In the genomic region with DNA sequence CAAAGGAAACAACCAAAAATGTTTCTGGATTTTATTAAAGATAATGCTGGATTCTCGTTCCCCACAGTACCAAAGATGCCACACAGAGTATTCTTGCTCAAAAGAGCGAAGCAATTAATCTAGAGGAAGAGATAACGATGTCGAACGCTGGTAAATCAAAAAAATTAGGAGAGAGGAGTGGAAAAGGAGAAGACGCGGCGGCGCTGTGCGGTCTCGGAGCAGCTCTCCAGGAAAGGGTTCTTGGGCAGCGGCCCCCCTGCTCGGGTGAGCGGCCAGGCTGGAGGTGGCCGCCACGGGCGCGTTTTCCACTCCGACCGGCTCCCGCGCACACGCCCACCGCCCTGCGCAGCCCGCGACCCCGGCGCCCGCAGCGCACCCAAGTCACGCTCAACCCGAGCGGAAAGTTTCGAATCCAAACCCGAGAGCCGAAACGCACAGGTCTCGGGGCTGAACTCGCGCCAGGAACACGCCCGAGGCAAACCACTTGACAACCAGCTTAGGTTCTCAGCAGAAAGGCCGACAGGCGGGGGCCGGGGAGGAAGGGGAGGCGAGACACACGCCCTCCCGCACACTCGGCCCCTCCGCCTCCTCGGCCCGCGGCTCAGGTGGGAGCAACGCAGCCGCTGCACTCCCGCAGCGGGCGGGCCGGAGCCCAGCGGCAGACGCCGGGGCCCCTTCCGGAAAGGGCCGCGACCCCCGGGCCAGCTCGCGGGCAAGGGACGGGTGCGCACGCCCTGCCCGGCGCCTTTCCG, we compare ENCODE assay signal across 8 cellular contexts. TPM values are rescaled to one million over a fixed set of nuclear protein-coding genes. Genes with fewer than 3 reads are reported as not detected.
A peak's percentile ranks its signal among the peaks of the same experiment; 100 is the strongest.
DNase-seq lines count a peak whose midpoint lies in the region; ATAC-seq and TF ChIP-seq lines count a peak whose summit lies in the region.

No MANE protein-coding gene starts in this region.

- TF ChIP-seq CTCF in OCI-LY3 (IDR thresholded peaks at IDR 0.05; ENCODE audit: low read depth, low read length) (0 out of 2 replicates have a peak, but pooled peaks have one; percentile 13), fibroblast of mammary gland (conservative IDR thresholded peaks at IDR 0.05; ENCODE audit: control insufficient read depth, insufficient read depth, low read depth, low read length) (no peak), natural killer cell (IDR thresholded peaks at IDR 0.05) (no peak)

- H3K27ac ChIP-seq in BLaER1 treated with 17β-estradiol and CSF1 and Interleukin-3, amounts not matched to agents 10 nM and 100 nM = peak overlapping the region; percentile 54 to 90 (median 85)
- no peak overlapping the region for H3K27ac ChIP-seq in OCI-LY3 (ENCODE audit: low read length)

- peak overlapping the region; percentile 84 to 95 (median 90) for H3K9ac ChIP-seq in BLaER1 treated with 17β-estradiol and CSF1 and Interleukin-3, amounts not matched to agents 10 nM and 100 nM
- peak overlapping the region; percentile 65 for H3K9ac ChIP-seq in OCI-LY3 (ENCODE audit: low read length)

- H3K27me3 ChIP-seq in BLaER1 treated with 17β-estradiol and CSF1 and Interleukin-3, amounts not matched to agents 10 nM and 100 nM = 0 out of 22 replicates have a peak, but pooled peaks cover 0 to 3% (median 0%) of the 10 kb centered on the region in 11 experiments
- 0 out of 2 replicates have a peak, but pooled peaks cover 3% of the 10 kb centered on the region for H3K27me3 ChIP-seq in OCI-LY3 (ENCODE audit: low read depth, low read length)

- H3K36me3 ChIP-seq in BLaER1 treated with 17β-estradiol and CSF1 and Interleukin-3, amounts not matched to agents 10 nM and 100 nM = peaks cover 5 to 12% (median 9%) of the 10 kb centered on the region in 11 experiments; a peak in 11 of 22 replicates
- peaks cover 10% of the 10 kb centered on the region for H3K36me3 ChIP-seq in OCI-LY3 (replicated peaks; ENCODE audit: low read depth, low read length)

- peaks cover 32% of the 10 kb centered on the region for H3K79me2 ChIP-seq in OCI-LY3 (ENCODE audit: low read length)

- peaks cover 29% of the 10 kb centered on the region for H3K4me1 Mint-ChIP-seq in activated T-helper 1 cell treated with anti-CD3 and anti-CD28 coated beads, Interleukin-12 subunit alpha, Interleukin-12 subunit beta, Interleukin-2, Interleukin-4 antibody, amounts not matched to agents 30 ng/mL and 10 ng/mL and 1 ng/mL, durations not matched to agents 14 hours and 24 hours and 36 hours (ENCODE audit: low read depth)
- peaks cover 37 to 40% of the 10 kb centered on the region in 2 donors for H3K4me1 Mint-ChIP-seq in natural killer cell
- peaks cover 36% of the 10 kb centered on the region for H3K4me1 Mint-ChIP-seq in stimulated activated naive CD8-positive, alpha-beta T cell treated with anti-CD3 and anti-CD28 coated beads, Interleukin-15, Interleukin-2, amounts not matched to agents 100 ng/mL and 50 ng/mL, for 24 hours (ENCODE audit: low read depth)

- H3K36me3 Mint-ChIP-seq in activated T-helper 1 cell treated with anti-CD3 and anti-CD28 coated beads, Interleukin-12 subunit alpha, Interleukin-12 subunit beta, Interleukin-2, Interleukin-4 antibody, amounts not matched to agents 30 ng/mL and 10 ng/mL and 1 ng/mL, durations not matched to agents 14 hours and 24 hours and 36 hours (ENCODE audit: low read depth) = peaks cover 9% of the 10 kb centered on the region
- no peaks in the 10 kb centered on the region for H3K36me3 Mint-ChIP-seq in natural killer cell
- H3K36me3 Mint-ChIP-seq in stimulated activated naive CD8-positive, alpha-beta T cell treated with anti-CD3 and anti-CD28 coated beads, Interleukin-15, Interleukin-2, amounts not matched to agents 100 ng/mL and 50 ng/mL, for 24 hours (ENCODE audit: low read depth) = peaks cover 5% of the 10 kb centered on the region

- H2AFZ ChIP-seq in OCI-LY3 (ENCODE audit: low read depth, low read length) = no peak overlapping the region

- peak overlapping the region; percentile 63 for H3K27ac Mint-ChIP-seq in activated T-helper 1 cell treated with anti-CD3 and anti-CD28 coated beads, Interleukin-12 subunit alpha, Interleukin-12 subunit beta, Interleukin-2, Interleukin-4 antibody, amounts not matched to agents 30 ng/mL and 10 ng/mL and 1 ng/mL, durations not matched to agents 14 hours and 24 hours and 36 hours
- H3K27ac Mint-ChIP-seq in natural killer cell = peak overlapping the region; percentile 84 to 86
- H3K27ac Mint-ChIP-seq in stimulated activated naive CD8-positive, alpha-beta T cell treated with anti-CD3 and anti-CD28 coated beads, Interleukin-15, Interleukin-2, amounts not matched to agents 100 ng/mL and 50 ng/mL, for 24 hours = peak overlapping the region; percentile 91

- no peaks in the 10 kb centered on the region for H3K9me3 Mint-ChIP-seq in activated T-helper 1 cell treated with anti-CD3 and anti-CD28 coated beads, Interleukin-12 subunit alpha, Interleukin-12 subunit beta, Interleukin-2, Interleukin-4 antibody, amounts not matched to agents 30 ng/mL and 10 ng/mL and 1 ng/mL, durations not matched to agents 14 hours and 24 hours and 36 hours
- H3K9me3 Mint-ChIP-seq in natural killer cell = no peaks in the 10 kb centered on the region
- H3K9me3 Mint-ChIP-seq in stimulated activated naive CD8-positive, alpha-beta T cell treated with anti-CD3 and anti-CD28 coated beads, Interleukin-15, Interleukin-2, amounts not matched to agents 100 ng/mL and 50 ng/mL, for 24 hours = no peaks in the 10 kb centered on the region

- no peaks in the 10 kb centered on the region for H3K9me3 ChIP-seq in BLaER1 treated with 17β-estradiol and CSF1 and Interleukin-3, amounts not matched to agents 10 nM and 100 nM (replicated peaks in 1 of 11)
- H3K9me3 ChIP-seq in OCI-LY3 (ENCODE audit: insufficient read depth, low read length) = no peaks in the 10 kb centered on the region

- ATAC-seq in HG03378 (IDR thresholded peaks at IDR 0.05; ENCODE audit: unreplicated experiment) (peak; percentile 41), natural killer cell (peak; percentile 59 to 74 (median 73))

- H3K27me3 Mint-ChIP-seq in activated T-helper 1 cell treated with anti-CD3 and anti-CD28 coated beads, Interleukin-12 subunit alpha, Interleukin-12 subunit beta, Interleukin-2, Interleukin-4 antibody, amounts not matched to agents 30 ng/mL and 10 ng/mL and 1 ng/mL, durations not matched to agents 14 hours and 24 hours and 36 hours (ENCODE audit: insufficient read depth) = peaks cover 4% of the 10 kb centered on the region
- H3K27me3 Mint-ChIP-seq in natural killer cell (ENCODE audit: low read depth in 2 of 2) = no peaks in the 10 kb centered on the region
- peaks cover 3% of the 10 kb centered on the region for H3K27me3 Mint-ChIP-seq in stimulated activated naive CD8-positive, alpha-beta T cell treated with anti-CD3 and anti-CD28 coated beads, Interleukin-15, Interleukin-2, amounts not matched to agents 100 ng/mL and 50 ng/mL, for 24 hours

- peak; percentile 69 for DNase-seq in GM19238 (ENCODE audit: insufficient read length, low spot score)
- DNase-seq in activated T-helper 1 cell treated with anti-CD3 and anti-CD28 coated beads, Interleukin-12 subunit alpha, Interleukin-12 subunit beta, Interleukin-2, Interleukin-4 antibody, amounts not matched to agents 30 ng/mL and 10 ng/mL and 1 ng/mL, durations not matched to agents 14 hours and 24 hours and 36 hours (ENCODE audit: low spot score) = peak; percentile 37
- DNase-seq in fibroblast of mammary gland (ENCODE audit: low read depth) = peak; percentile 42
- DNase-seq in natural killer cell = peak; percentile 52

- peak overlapping the region; percentile 83 to 98 (median 93) for H3K4me3 ChIP-seq in BLaER1 treated with 17β-estradiol and CSF1 and Interleukin-3, amounts not matched to agents 10 nM and 100 nM
- peak overlapping the region; percentile 94 for H3K4me3 ChIP-seq in OCI-LY3 (ENCODE audit: low read length)
- peak overlapping the region; percentile 66 for H3K4me3 ChIP-seq in fibroblast of mammary gland (ENCODE audit: control insufficient read depth, low read depth, low read length)

- peak overlapping the region; percentile 78 to 99 (median 89) for H3K4me2 ChIP-seq in BLaER1 treated with 17β-estradiol and CSF1 and Interleukin-3, amounts not matched to agents 10 nM and 100 nM
- H3K4me2 ChIP-seq in OCI-LY3 (ENCODE audit: low read length) = peak overlapping the region; percentile 88

- intact Hi-C loops in activated T-helper 1 cell treated with anti-CD3 and anti-CD28 coated beads, Interleukin-12 subunit alpha, Interleukin-12 subunit beta, Interleukin-2, Interleukin-4 antibody, amounts not matched to agents 30 ng/mL and 10 ng/mL and 1 ng/mL, durations not matched to agents 14 hours and 24 hours and 36 hours (cut with micrococcal nuclease) = loop anchor here (1.0 to 5.0 kb wide), 8 partner anchors 35 to 1180 kb away; a partner anchor contains a TSS
- intact Hi-C loops in natural killer cell (cut with micrococcal nuclease) = loop anchor here (2.0 kb wide), 1 partner anchor 35 kb away; no protein-coding TSS in a partner anchor

- H4K20me1 ChIP-seq in BLaER1 treated with 17β-estradiol and CSF1 and Interleukin-3, amounts not matched to agents 10 nM and 100 nM = peaks cover 19 to 54% (median 45%) of the 10 kb centered on the region in 11 experiments; a peak in 21 of 22 replicates
- peaks cover 22% of the 10 kb centered on the region for H4K20me1 ChIP-seq in OCI-LY3 (ENCODE audit: insufficient read depth, low read length)

- H3K4me1 ChIP-seq in BLaER1 treated with 17β-estradiol and CSF1 and Interleukin-3, amounts not matched to agents 10 nM and 100 nM = peaks cover 9 to 25% (median 13%) of the 10 kb centered on the region in 10 experiments; a peak in 18 of 20 replicates
- H3K4me1 ChIP-seq in OCI-LY3 (ENCODE audit: low read length) = peaks cover 10% of the 10 kb centered on the region; the same call in 1 of the 2 replicates

- H3K4me3 Mint-ChIP-seq in activated T-helper 1 cell treated with anti-CD3 and anti-CD28 coated beads, Interleukin-12 subunit alpha, Interleukin-12 subunit beta, Interleukin-2, Interleukin-4 antibody, amounts not matched to agents 30 ng/mL and 10 ng/mL and 1 ng/mL, durations not matched to agents 14 hours and 24 hours and 36 hours = peak overlapping the region; percentile 95
- H3K4me3 Mint-ChIP-seq in natural killer cell = peak overlapping the region; percentile 97
- H3K4me3 Mint-ChIP-seq in stimulated activated naive CD8-positive, alpha-beta T cell treated with anti-CD3 and anti-CD28 coated beads, Interleukin-15, Interleukin-2, amounts not matched to agents 100 ng/mL and 50 ng/mL, for 24 hours = peak overlapping the region; percentile 94

RNA-seq across cellular contexts. Expression of a gene that starts 0.9 kb away (rescaled TPM):
- 56.4 and 58.3 TPM in 2 replicates for total RNA-seq in activated T-helper 1 cell treated with anti-CD3 and anti-CD28 coated beads, Interleukin-12 subunit alpha, Interleukin-12 subunit beta, Interleukin-2, Interleukin-4 antibody, amounts not matched to agents 30 ng/mL and 10 ng/mL and 1 ng/mL, durations not matched to agents 14 hours and 24 hours and 36 hours
- 100 to 1,000 TPM; 103 to 121 (median 108) TPM for total RNA-seq in natural killer cell
